In the genomic region with DNA sequence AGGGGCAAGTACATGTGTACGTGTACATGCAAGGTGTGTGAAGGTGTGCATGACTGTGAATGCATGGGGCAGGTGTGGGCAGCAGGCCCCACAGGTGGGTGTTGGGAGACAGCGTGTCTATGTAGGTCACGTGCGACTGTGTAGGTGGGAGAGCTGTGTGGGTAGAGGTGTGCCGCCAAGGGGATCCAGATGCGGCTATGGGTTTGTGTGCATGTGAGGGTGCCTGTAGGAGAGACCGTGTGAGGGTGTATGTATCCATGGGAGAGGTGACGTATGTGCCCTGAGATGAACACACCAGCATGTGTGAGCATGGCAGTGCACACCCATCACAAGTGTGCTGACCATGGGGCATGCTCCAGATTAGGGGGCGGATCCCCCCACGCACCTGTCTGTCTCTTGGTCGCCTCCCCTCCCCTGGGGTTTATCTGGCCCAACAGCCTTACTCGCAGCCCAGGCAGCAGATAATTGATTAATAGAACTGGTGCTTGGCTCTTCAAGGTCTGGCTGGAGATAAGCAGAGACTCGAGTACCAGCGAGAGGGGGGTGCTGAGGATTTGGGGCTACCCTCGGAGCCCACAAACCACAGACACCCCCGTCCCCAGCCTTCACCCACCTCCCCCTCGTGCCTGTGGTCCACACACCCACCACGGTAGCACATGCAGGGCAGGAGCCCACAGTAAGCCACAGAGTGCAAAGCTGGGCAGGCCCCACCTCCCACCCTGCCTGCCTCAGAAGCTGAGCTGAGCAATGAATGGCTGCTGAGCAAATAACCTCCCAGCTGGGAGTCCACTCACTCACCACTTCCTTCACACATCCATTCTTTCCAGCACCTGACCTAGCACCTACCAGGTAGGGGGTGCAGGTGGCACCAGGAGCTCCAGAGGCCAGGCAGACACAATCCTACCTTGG, we compare ENCODE assay signal across 9 cellular contexts. TPM values are rescaled to one million over a fixed set of nuclear protein-coding genes. Genes with fewer than 3 reads are reported as not detected.
A peak's percentile ranks its signal among the peaks of the same experiment; 100 is the strongest.
DNase-seq lines count a peak whose midpoint lies in the region; ATAC-seq and TF ChIP-seq lines count a peak whose summit lies in the region.
"Had no signal": no experiment of that assay in that cellular context is flagged by ENCODE, and none has a peak within 500 bp of the region (broad histone marks: within the 10 kb centered on the region; RNA-seq: fewer than 3 reads in every experiment).

No MANE protein-coding gene starts in this region.

- H3K27me3 Mint-ChIP-seq in brain: peaks cover 11% of the 10 kb centered on the region
- H3K27me3 Mint-ChIP-seq in activated T-helper 1 cell treated with anti-CD3 and anti-CD28 coated beads, Interleukin-12 subunit alpha, Interleukin-12 subunit beta, Interleukin-2, Interleukin-4 antibody, amounts not matched to agents 30 ng/mL and 10 ng/mL and 1 ng/mL, durations not matched to agents 14 hours and 24 hours and 36 hours (ENCODE audit: insufficient read depth): peaks cover 6% of the 10 kb centered on the region

- peak; percentile 7 to 49 for DNase-seq in NCI-H2081 (lab: John Stamatoyannopoulos, UW)
- DNase-seq in NCI-H2081 treated with DMSO at 0.1 percent for 48 hours (lab: John Stamatoyannopoulos, UW): no peak
- peak; percentile 49 for DNase-seq in NCI-H774 (lab: John Stamatoyannopoulos, UW)
- peak; percentile 19 to 28 for DNase-seq in stimulated activated CD8-positive, alpha-beta memory T cell treated with anti-CD3 and anti-CD28 coated beads, Interleukin-2, amount 100 ng/mL, for 1 hour (ENCODE audit: low read depth in 2 of 2)
- no peak for DNase-seq in NCI-H1694 treated with DMSO at 0.1 percent for 48 hours (lab: John Stamatoyannopoulos, UW)
- DNase-seq in activated T-helper 1 cell treated with anti-CD3 and anti-CD28 coated beads, Interleukin-12 subunit alpha, Interleukin-12 subunit beta, Interleukin-2, Interleukin-4 antibody, amounts not matched to agents 30 ng/mL and 10 ng/mL and 1 ng/mL, durations not matched to agents 14 hours and 24 hours and 36 hours (ENCODE audit: low spot score): no peak

- no peak overlapping the region for H3K4me3 Mint-ChIP-seq in brain
- no peak overlapping the region for H3K4me3 Mint-ChIP-seq in activated T-helper 1 cell treated with anti-CD3 and anti-CD28 coated beads, Interleukin-12 subunit alpha, Interleukin-12 subunit beta, Interleukin-2, Interleukin-4 antibody, amounts not matched to agents 30 ng/mL and 10 ng/mL and 1 ng/mL, durations not matched to agents 14 hours and 24 hours and 36 hours

- no peak for ATAC-seq in GM18868 (IDR thresholded peaks at IDR 0.05; ENCODE audit: unreplicated experiment)
- ATAC-seq: A549 had no signal

- H3K4me1 Mint-ChIP-seq in brain: peaks cover 59% of the 10 kb centered on the region
- peaks cover 18% of the 10 kb centered on the region for H3K4me1 Mint-ChIP-seq in activated T-helper 1 cell treated with anti-CD3 and anti-CD28 coated beads, Interleukin-12 subunit alpha, Interleukin-12 subunit beta, Interleukin-2, Interleukin-4 antibody, amounts not matched to agents 30 ng/mL and 10 ng/mL and 1 ng/mL, durations not matched to agents 14 hours and 24 hours and 36 hours (ENCODE audit: low read depth)

- peak overlapping the region in 3 of 5 experiments; percentile 17 to 57 (median 52) for H3K27ac Mint-ChIP-seq in brain
- no peak overlapping the region for H3K27ac Mint-ChIP-seq in activated T-helper 1 cell treated with anti-CD3 and anti-CD28 coated beads, Interleukin-12 subunit alpha, Interleukin-12 subunit beta, Interleukin-2, Interleukin-4 antibody, amounts not matched to agents 30 ng/mL and 10 ng/mL and 1 ng/mL, durations not matched to agents 14 hours and 24 hours and 36 hours

- intact Hi-C loops in activated T-helper 1 cell treated with anti-CD3 and anti-CD28 coated beads, Interleukin-12 subunit alpha, Interleukin-12 subunit beta, Interleukin-2, Interleukin-4 antibody, amounts not matched to agents 30 ng/mL and 10 ng/mL and 1 ng/mL, durations not matched to agents 14 hours and 24 hours and 36 hours (cut with micrococcal nuclease): loop anchor here (5.0 kb wide), 1 partner anchor 55 kb away; no protein-coding TSS in a partner anchor

- H3K36me3 Mint-ChIP-seq in brain: no peaks in the 10 kb centered on the region
- no peaks in the 10 kb centered on the region for H3K36me3 Mint-ChIP-seq in activated T-helper 1 cell treated with anti-CD3 and anti-CD28 coated beads, Interleukin-12 subunit alpha, Interleukin-12 subunit beta, Interleukin-2, Interleukin-4 antibody, amounts not matched to agents 30 ng/mL and 10 ng/mL and 1 ng/mL, durations not matched to agents 14 hours and 24 hours and 36 hours (ENCODE audit: low read depth)

- no peaks in the 10 kb centered on the region for H3K9me3 Mint-ChIP-seq in brain
- no peaks in the 10 kb centered on the region for H3K9me3 Mint-ChIP-seq in activated T-helper 1 cell treated with anti-CD3 and anti-CD28 coated beads, Interleukin-12 subunit alpha, Interleukin-12 subunit beta, Interleukin-2, Interleukin-4 antibody, amounts not matched to agents 30 ng/mL and 10 ng/mL and 1 ng/mL, durations not matched to agents 14 hours and 24 hours and 36 hours

- no peak for TF ChIP-seq CTCF in brain (conservative IDR thresholded peaks at IDR 0.05)

RNA-seq across cellular contexts. Expression of gene ZMIZ1, which starts 41.4 kb away (rescaled TPM):
- polyA plus RNA-seq in brain (ENCODE audit: insufficient read depth, low read depth, low replicate concordance): 90.5 TPM
- 67.6 and 67.8 TPM in 2 replicates for total RNA-seq in activated T-helper 1 cell treated with anti-CD3 and anti-CD28 coated beads, Interleukin-12 subunit alpha, Interleukin-12 subunit beta, Interleukin-2, Interleukin-4 antibody, amounts not matched to agents 30 ng/mL and 10 ng/mL and 1 ng/mL, durations not matched to agents 14 hours and 24 hours and 36 hours

Comparison
In these comparisons a context has a peak if more than half of its experiments do, and no peak if none do; other contexts are left out.
1. DNase-seq: peak in NCI-H2081 (2 of 2), NCI-H774 (single experiment) and stimulated activated CD8-positive, alpha-beta memory T cell treated with anti-CD3 and anti-CD28 coated beads, Interleukin-2, amount 100 ng/mL, for 1 hour (2 of 2); none in NCI-H2081 treated with DMSO at 0.1 percent for 48 hours (single experiment), NCI-H1694 treated with DMSO at 0.1 percent for 48 hours (single experiment) and activated T-helper 1 cell treated with anti-CD3 and anti-CD28 coated beads, Interleukin-12 subunit alpha, Interleukin-12 subunit beta, Interleukin-2, Interleukin-4 antibody, amounts not matched to agents 30 ng/mL and 10 ng/mL and 1 ng/mL, durations not matched to agents 14 hours and 24 hours and 36 hours (single experiment).